ENCODE assay signal across 1 cellular context in genomic region chr6:113707194-113707593, GRCh38.
TF ChIP-seq lines count a peak whose summit lies in the region.

No MANE protein-coding gene starts in this region.

TF ChIP-seq in HEK293, 187 proteins besides CTCF, POLR2A, EP300 and RAD21 (continued from another document):
- no peak for TF ChIP-seq ZNF747 (tag by site-specific recombination; IDR thresholded peaks at IDR 0.05)
- no peak for TF ChIP-seq KLF8 (tag by site-specific recombination; IDR thresholded peaks at IDR 0.05)
- no peak for TF ChIP-seq ZNF311 (tag by site-specific recombination; IDR thresholded peaks at IDR 0.05; ENCODE audit: borderline replicate concordance)
- no peak for TF ChIP-seq ZBTB6 (tag by site-specific recombination; IDR thresholded peaks at IDR 0.05)
- no peak for TF ChIP-seq ZNF433 (tag by site-specific recombination; IDR thresholded peaks at IDR 0.05; ENCODE audit: low read depth)
- no peak for TF ChIP-seq ZNF292 (tag by site-specific recombination; IDR thresholded peaks at IDR 0.05; ENCODE audit: borderline replicate concordance, low read depth)
- no peak for TF ChIP-seq ZNF24 (tag by site-specific recombination; IDR thresholded peaks at IDR 0.05)
- no peak for TF ChIP-seq ZNF623 (tag by site-specific recombination; IDR thresholded peaks at IDR 0.05)
- 0 out of 2 replicates have a peak, but pooled peaks have one; percentile 48 for TF ChIP-seq MZF1 (tag by site-specific recombination; IDR thresholded peaks at IDR 0.05; ENCODE audit: borderline replicate concordance)
- peak; percentile 54; the same call in 1 of the 2 replicates for TF ChIP-seq SCRT2 (tag by site-specific recombination; IDR thresholded peaks at IDR 0.05)
